12 cellular contexts compared by ENCODE assay signal in genomic region chr5:168135897-168136296, GRCh38.
A peak's percentile ranks its signal among the peaks of the same experiment; 100 is the strongest.
DNase-seq lines count a peak whose midpoint lies in the region; ATAC-seq and TF ChIP-seq lines count a peak whose summit lies in the region.
"Had no signal": no experiment of that assay in that cellular context is flagged by ENCODE, and none has a peak within 500 bp of the region (broad histone marks: within the 10 kb centered on the region; RNA-seq: fewer than 3 reads in every experiment).

No MANE protein-coding gene starts in this region.

- no peak overlapping the region for H2AFZ ChIP-seq in SK-N-SH (ENCODE audit: low read depth)

- no peak overlapping the region for H3K9ac ChIP-seq in SK-N-SH

- H3K4me2 ChIP-seq in SK-N-SH: no peak overlapping the region

- 43% methylated on average over 6 of the region's 6 CpGs for WGBS in SK-N-SH (ENCODE audit: low lambda C conversion rate)

- no peaks in the 10 kb centered on the region; a peak in 1 of 4 replicates for H3K4me1 ChIP-seq in SK-N-SH (ENCODE audit: control insufficient read depth in 1 of 2, insufficient read depth in 2 of 2, low read depth in 1 of 2, low read length in 1 of 2)
- H3K4me1 ChIP-seq: BE2C had no signal

- H3K79me2 ChIP-seq in SK-N-SH (ENCODE audit: insufficient read depth): no peaks in the 10 kb centered on the region

- in situ Hi-C loops in GM13977 (cut with MboI; ENCODE audit: low pct_unique_long_range_greater_than_20kb, low sequenced_read_pairs, unreplicated experiment): no loop called here

- no peak overlapping the region for H3K27ac ChIP-seq in SK-N-SH (ENCODE audit: low read depth in 2 of 2, low read length in 1 of 2)
- H3K27ac ChIP-seq: neutrophil had no signal

- TF ChIP-seq CTCF in GM13977 (IDR thresholded peaks at IDR 0.05; ENCODE audit: extremely low read depth, insufficient read depth, missing control alignments) (no peak), SK-N-SH (IDR thresholded peaks at IDR 0.05) (no peak)

- H3K36me3 Mint-ChIP-seq in effector memory CD8-positive, alpha-beta T cell (ENCODE audit: insufficient read depth): no peaks in the 10 kb centered on the region

- TF ChIP-seq EP300 in SK-N-SH (IDR thresholded peaks at IDR 0.05; ENCODE audit: borderline replicate concordance in 1 of 2, low read depth in 1 of 2, low read length in 1 of 2): no peak

- no peaks in the 10 kb centered on the region for H3K27me3 ChIP-seq in SK-N-SH (ENCODE audit: insufficient read depth)
- H3K27me3 ChIP-seq in MG63: no peaks in the 10 kb centered on the region
- H3K27me3 ChIP-seq: BE2C, neutrophil had no signal

- H3K36me3 ChIP-seq in SK-N-SH (replicated peaks in 1 of 2; ENCODE audit: control insufficient read depth in 1 of 2, insufficient read depth in 2 of 2, low read length in 1 of 2): no peaks in the 10 kb centered on the region
- H3K36me3 ChIP-seq in MG63: no peaks in the 10 kb centered on the region
- H3K36me3 ChIP-seq: BE2C, neutrophil had no signal

- H3F3A ChIP-seq in SK-N-SH (replicated peaks; ENCODE audit: insufficient read depth): no peaks in the 10 kb centered on the region

- H3K9me2 ChIP-seq in SK-N-SH: no peaks in the 10 kb centered on the region

- no peaks in the 10 kb centered on the region for H4K20me1 ChIP-seq in SK-N-SH (ENCODE audit: insufficient read depth)

- CTCF ChIA-PET in SK-N-SH (lab: Yijun Ruan, JAX): interaction anchor here (0.6 to 1.2 kb wide), 4 partner anchors 21 to 935 kb away, joined by 3 to 4 read pairs (median 3); no protein-coding TSS in a partner anchor

- peaks cover 0 to 2% of the 10 kb centered on the region in 2 donors for H3K4me1 Mint-ChIP-seq in effector memory CD8-positive, alpha-beta T cell (ENCODE audit: low read depth in 2 of 2)

- H3K4me3 Mint-ChIP-seq in effector memory CD8-positive, alpha-beta T cell: no peak overlapping the region

- no peak for TF ChIP-seq RAD21 in SK-N-SH (IDR thresholded peaks at IDR 0.05; ENCODE audit: low read length)

- no peak overlapping the region for H3K27ac Mint-ChIP-seq in effector memory CD8-positive, alpha-beta T cell

- peaks cover 0 to 2% of the 10 kb centered on the region in 2 donors for H3K9me3 Mint-ChIP-seq in effector memory CD8-positive, alpha-beta T cell

- H3K4me3 ChIP-seq in SK-N-SH (ENCODE audit: low read depth in 2 of 2, low read length in 1 of 2) (no peak overlapping the region), MG63 (no peak overlapping the region)

- peak; percentile 87 for ATAC-seq in GM19397 (IDR thresholded peaks at IDR 0.05; ENCODE audit: unreplicated experiment)
- peak; percentile 96 for ATAC-seq in HG02798 (IDR thresholded peaks at IDR 0.05; ENCODE audit: poor library complexity, unreplicated experiment)
- ATAC-seq in HG03460 (IDR thresholded peaks at IDR 0.05; ENCODE audit: unreplicated experiment): peak; percentile 96
- ATAC-seq in effector memory CD8-positive, alpha-beta T cell (replicated peaks): no peak
- ATAC-seq: PC-3 had no signal

- POLR2A ChIA-PET in SK-N-SH (lab: Yijun Ruan, JAX): no interaction called here

- no peaks in the 10 kb centered on the region for H3K9me3 ChIP-seq in SK-N-SH
- no peaks in the 10 kb centered on the region for H3K9me3 ChIP-seq in MG63
- H3K9me3 ChIP-seq: BE2C, neutrophil had no signal

- DNase-seq in GM13977 (ENCODE audit: low spot score): peak; percentile 61
- no peak for DNase-seq in SK-N-SH
- no peak for DNase-seq in MG63
- DNase-seq in effector memory CD8-positive, alpha-beta T cell: no peak
- DNase-seq in NCI-H69 (lab: John Stamatoyannopoulos, UW): no peak
- DNase-seq: BE2C; central memory CD4-positive, alpha-beta T cell; PC-3 had no signal

- peaks cover 9 to 26% of the 10 kb centered on the region in 2 donors for H3K27me3 Mint-ChIP-seq in effector memory CD8-positive, alpha-beta T cell

TF ChIP-seq in SK-N-SH, 30 proteins besides CTCF, POLR2A, EP300 and RAD21:
- TF ChIP-seq CHD2 (IDR thresholded peaks at IDR 0.05; ENCODE audit: low read length, partially characterized antibody): no peak
- TF ChIP-seq RFX5 (IDR thresholded peaks at IDR 0.05; ENCODE audit: low read length): no peak
- TF ChIP-seq POLR2AphosphoS5 (IDR thresholded peaks at IDR 0.05; ENCODE audit: low read depth, low read length): no peak
- TF ChIP-seq TCF12 (IDR thresholded peaks at IDR 0.05): no peak
- TF ChIP-seq RXRA (IDR thresholded peaks at IDR 0.05; ENCODE audit: borderline replicate concordance, low read depth): no peak
- TF ChIP-seq TEAD4 (IDR thresholded peaks at IDR 0.05; ENCODE audit: borderline replicate concordance, insufficient read depth): no peak
- TF ChIP-seq EZH2phosphoT487 (IDR thresholded peaks at IDR 0.05; ENCODE audit: borderline replicate concordance, low read depth): no peak
- no peak for TF ChIP-seq SIN3A (IDR thresholded peaks at IDR 0.05; ENCODE audit: borderline replicate concordance, low read depth, low read length)
- TF ChIP-seq USF2 (IDR thresholded peaks at IDR 0.05; ENCODE audit: borderline replicate concordance, low read depth, low read length): no peak
- no peak for TF ChIP-seq RCOR1 (IDR thresholded peaks at IDR 0.05; ENCODE audit: low read length)
- TF ChIP-seq, protein P1, sequence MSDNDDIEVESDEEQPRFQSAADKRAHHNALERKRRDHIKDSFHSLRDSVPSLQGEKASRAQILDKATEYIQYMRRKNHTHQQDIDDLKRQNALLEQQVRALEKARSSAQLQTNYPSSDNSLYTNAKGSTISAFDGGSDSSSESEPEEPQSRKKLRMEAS (IDR thresholded peaks at IDR 0.05; ENCODE audit: low read depth): no peak
- TF ChIP-seq NFIC (IDR thresholded peaks at IDR 0.05; ENCODE audit: borderline replicate concordance): no peak
